9 cellular contexts compared by ENCODE assay signal in the genomic region with DNA sequence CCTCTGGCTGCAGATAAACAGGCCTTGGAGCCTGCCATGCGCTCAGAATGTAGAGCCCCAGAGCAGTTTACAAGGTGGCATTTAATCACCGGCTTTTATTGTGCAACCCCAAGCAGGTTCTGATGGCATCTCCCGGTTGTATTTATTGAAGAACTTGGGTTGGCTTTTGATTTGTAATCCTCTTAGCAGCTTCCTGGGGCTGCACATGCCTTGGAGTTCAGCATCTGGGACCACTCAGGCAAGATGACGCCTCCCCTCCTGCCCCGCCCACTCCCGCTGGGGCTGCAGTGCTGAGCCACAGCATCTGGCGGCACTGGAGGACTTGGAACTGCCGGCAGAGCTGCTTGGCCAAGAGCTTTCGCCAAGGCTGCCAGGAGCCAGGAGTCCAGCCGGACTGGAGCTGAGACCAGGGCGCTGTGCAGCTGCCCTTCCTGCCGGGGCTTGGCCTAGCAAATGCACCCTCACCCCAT. TPM values are rescaled to one million over a fixed set of nuclear protein-coding genes. Genes with fewer than 3 reads are reported as not detected.
DNase-seq lines count a peak whose midpoint lies in the region; ATAC-seq, FAIRE-seq and TF ChIP-seq lines count a peak whose summit lies in the region.
"Had no signal": no experiment of that assay in that cellular context is flagged by ENCODE, and none has a peak within 500 bp of the region (broad histone marks: within the 10 kb centered on the region; RNA-seq: fewer than 3 reads in every experiment).

No MANE protein-coding gene starts in this region.

- H3K27ac ChIP-seq in RWPE2 (ENCODE audit: poor library complexity, severe bottlenecking) (no peak overlapping the region), pancreas (no peak overlapping the region)

- H3K27me3 ChIP-seq in RWPE2 (ENCODE audit: insufficient read depth, poor library complexity, severe bottlenecking) (peaks cover 17% of the 10 kb centered on the region), pancreas (peaks cover 0 to 3% (median 0%) of the 10 kb centered on the region in 4 donors)

- peak; percentile 29 for TF ChIP-seq CTCF in RWPE2 (IDR thresholded peaks at IDR 0.05; ENCODE audit: poor library complexity, severe bottlenecking)
- TF ChIP-seq CTCF in pancreas (IDR thresholded peaks at IDR 0.05), result no peak

- ATAC-seq in RWPE2 (ENCODE audit: low read depth) (peak; percentile 43; the same call in 2 of the 3 replicates), pancreas (peak in 3 of 4 donors; percentile 34 to 54 (median 35)), HG02763 (IDR thresholded peaks at IDR 0.05; ENCODE audit: unreplicated experiment) (no peak), GM18520 (IDR thresholded peaks at IDR 0.05; ENCODE audit: unreplicated experiment) (no peak)

- no peak overlapping the region for H3K4me3 ChIP-seq in RWPE2 (ENCODE audit: severe bottlenecking)
- no peak overlapping the region for H3K4me3 ChIP-seq in pancreas

- H3K4me1 ChIP-seq in RWPE2 (ENCODE audit: insufficient read depth, poor library complexity, severe bottlenecking) (no peaks in the 10 kb centered on the region), pancreas (no peaks in the 10 kb centered on the region)

- DNase-seq in DMS 273 treated with DMSO at 0.1 percent for 48 hours (lab: John Stamatoyannopoulos, UW) (peak; percentile 71), RWPE2 (ENCODE audit: low spot score) (no peak), globus pallidus (ENCODE audit: low spot score) (peak; percentile 79), pancreas (peak in 4 of 6 donors; percentile 21 to 60 (median 45)), CD1c-positive myeloid dendritic cell (ENCODE audit: extremely low spot score) (no peak)
- DNase-seq in activated naive CD4-positive, alpha-beta T cell treated with Interleukin-2 at 50 U/mL for 16 hours, result no peak
- DNase-seq: NCI-H1436 had no signal

- intact Hi-C loops in pancreas (cut with DNase I), result no loop called here

- H3K36me3 ChIP-seq in RWPE2 (ENCODE audit: low read depth), result no peaks in the 10 kb centered on the region
- no peaks in the 10 kb centered on the region for H3K36me3 ChIP-seq in pancreas

- no peak for FAIRE-seq in pancreas (lab: Jason Lieb, UNC)

- H3K9me3 ChIP-seq in RWPE2 (ENCODE audit: severe bottlenecking) (no peaks in the 10 kb centered on the region), pancreas (no peaks in the 10 kb centered on the region)

- 53 to 64% methylated on average over 12 of the region's 12 CpGs for WGBS in pancreas, 2 donors

RNA-seq across cellular contexts. Expression of a gene that starts 5.3 kb away (rescaled TPM):
- total RNA-seq in pancreas, result 10 to 100 TPM in 1 of 6 donors, 1 to 10 TPM in 4, under 1 TPM in 1; 0.56 to 15.6 (median 2.8) TPM
- polyA plus RNA-seq in pancreas, result 1 to 10 TPM; 2.4 to 3.0 TPM

Comparison
In these comparisons a context has a peak if more than half of its experiments do, and no peak if none do; other contexts are left out.
1. DNase-seq: peak in DMS 273 treated with DMSO at 0.1 percent for 48 hours (single experiment), globus pallidus (single experiment) and pancreas (4 of 6); none in RWPE2 (single experiment), CD1c-positive myeloid dendritic cell (single experiment) and activated naive CD4-positive, alpha-beta T cell treated with Interleukin-2 at 50 U/mL for 16 hours (single experiment).
2. ATAC-seq: peak in RWPE2 (single experiment) and pancreas (3 of 4); none in HG02763 (single experiment) and GM18520 (single experiment).